Comparison of ENCODE assay signal across 2 cellular contexts in the genomic region with DNA sequence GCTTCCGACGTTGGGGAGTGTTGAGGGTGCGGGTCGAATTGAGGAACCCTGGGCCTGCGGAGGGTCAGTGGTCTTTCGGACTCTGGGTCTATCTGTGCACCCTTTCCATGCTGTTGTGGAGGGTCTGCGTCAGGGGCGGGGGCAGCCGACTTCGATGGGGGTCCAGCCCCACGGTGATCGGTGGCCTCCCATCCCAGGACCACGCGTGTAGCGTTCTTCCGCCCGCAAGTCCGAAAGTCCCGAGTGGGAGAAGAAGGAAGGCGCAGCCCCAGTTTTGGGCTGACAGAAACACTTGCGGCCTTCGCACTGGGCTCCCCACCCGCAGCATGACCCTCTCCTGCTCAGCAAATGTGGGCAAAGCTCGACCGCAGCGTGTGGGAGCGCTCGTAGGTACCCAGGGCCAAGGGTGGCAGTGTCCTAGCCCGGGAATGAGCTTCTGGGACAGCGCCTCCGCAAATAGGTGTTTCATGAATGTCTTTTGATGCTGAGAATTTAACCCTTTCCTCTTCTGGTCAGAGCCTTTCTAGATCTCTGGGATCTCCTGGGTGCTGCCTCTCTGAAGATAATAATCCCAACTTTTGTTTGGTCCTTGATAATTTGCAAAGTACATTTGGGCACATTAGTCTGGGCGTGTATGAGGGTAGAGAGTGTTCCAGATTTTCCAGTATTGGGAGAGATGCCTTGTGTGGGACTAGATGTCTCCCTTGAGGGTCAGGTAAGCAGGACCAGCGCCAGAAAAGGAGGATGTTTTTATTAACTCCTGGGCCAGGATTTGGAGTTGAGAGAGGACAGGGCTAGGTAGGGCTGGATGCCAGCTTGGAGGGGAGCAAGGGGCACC.
TF ChIP-seq lines count a peak whose summit lies in the region.

No MANE protein-coding gene starts in this region.

TF ChIP-seq in GM23338, 12 proteins besides CTCF, POLR2A, EP300 and RAD21:
- TF ChIP-seq, protein P1, sequence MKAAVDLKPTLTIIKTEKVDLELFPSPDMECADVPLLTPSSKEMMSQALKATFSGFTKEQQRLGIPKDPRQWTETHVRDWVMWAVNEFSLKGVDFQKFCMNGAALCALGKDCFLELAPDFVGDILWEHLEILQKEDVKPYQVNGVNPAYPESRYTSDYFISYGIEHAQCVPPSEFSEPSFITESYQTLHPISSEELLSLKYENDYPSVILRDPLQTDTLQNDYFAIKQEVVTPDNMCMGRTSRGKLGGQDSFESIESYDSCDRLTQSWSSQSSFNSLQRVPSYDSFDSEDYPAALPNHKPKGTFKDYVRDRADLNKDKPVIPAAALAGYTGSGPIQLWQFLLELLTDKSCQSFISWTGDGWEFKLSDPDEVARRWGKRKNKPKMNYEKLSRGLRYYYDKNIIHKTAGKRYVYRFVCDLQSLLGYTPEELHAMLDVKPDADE (IDR thresholded peaks at IDR 0.05) = no peak
- TF ChIP-seq EZH2phosphoT487 (IDR thresholded peaks at IDR 0.05; ENCODE audit: unreplicated experiment) (peak; percentile 61), EZH2 (IDR thresholded peaks at IDR 0.05; ENCODE audit: low read depth, unreplicated experiment) (peak; percentile 94)
TF ChIP-seq in GM23338: peak in this region for 2.

TF ChIP-seq in H1, 55 proteins besides CTCF, POLR2A, EP300 and RAD21:
- TF ChIP-seq ZNF274 (IDR thresholded peaks at IDR 0.05; ENCODE audit: borderline replicate concordance, extremely low read depth, low read length) (no peak), RFX5 (IDR thresholded peaks at IDR 0.05; ENCODE audit: borderline replicate concordance, low read depth, low read length) (no peak), SUZ12 (IDR thresholded peaks at IDR 0.05; ENCODE audit: low read length) (peak; percentile 87; the same call in 1 of the 2 replicates), SRF (IDR thresholded peaks at IDR 0.05; ENCODE audit: low read depth, low read length) (no peak), TCF12 (IDR thresholded peaks at IDR 0.05; ENCODE audit: low read depth, low read length) (no peak), RBBP5 (IDR thresholded peaks at IDR 0.05; ENCODE audit: borderline replicate concordance, low read depth, low read length) (no peak), BACH1 (IDR thresholded peaks at IDR 0.05; ENCODE audit: low read length) (no peak), RXRA (IDR thresholded peaks at IDR 0.05; ENCODE audit: insufficient read depth, low read depth, low read length) (no peak), E2F6 (IDR thresholded peaks at IDR 0.05) (no peak), CHD1 (IDR thresholded peaks at IDR 0.05; ENCODE audit: low read depth, low read length) (no peak), JUND (IDR thresholded peaks at IDR 0.05; ENCODE audit: low read length) (no peak), GTF2F1 (IDR thresholded peaks at IDR 0.05; ENCODE audit: borderline replicate concordance, low read depth, low read length) (no peak), EZH2 (IDR thresholded peaks at IDR 0.05; ENCODE audit: low read depth, low read length, severe bottlenecking) (peak; percentile 80), SP1 (IDR thresholded peaks at IDR 0.05; ENCODE audit: low read depth, low read length) (no peak), RNF2 (IDR thresholded peaks at IDR 0.05; ENCODE audit: borderline replicate concordance, low read depth, low read length, missing control alignments, poor library complexity, severe bottlenecking) (peak; percentile 34), POLR2AphosphoS5 (IDR thresholded peaks at IDR 0.05; ENCODE audit: low read depth, low read length) (no peak), HDAC2 (IDR thresholded peaks at IDR 0.05; ENCODE audit: borderline replicate concordance in 1 of 2, low read depth in 2 of 2, low read length in 2 of 2) (no peak), MAFK (IDR thresholded peaks at IDR 0.05; ENCODE audit: low read depth, low read length) (no peak)
- TF ChIP-seq, protein P2, sequence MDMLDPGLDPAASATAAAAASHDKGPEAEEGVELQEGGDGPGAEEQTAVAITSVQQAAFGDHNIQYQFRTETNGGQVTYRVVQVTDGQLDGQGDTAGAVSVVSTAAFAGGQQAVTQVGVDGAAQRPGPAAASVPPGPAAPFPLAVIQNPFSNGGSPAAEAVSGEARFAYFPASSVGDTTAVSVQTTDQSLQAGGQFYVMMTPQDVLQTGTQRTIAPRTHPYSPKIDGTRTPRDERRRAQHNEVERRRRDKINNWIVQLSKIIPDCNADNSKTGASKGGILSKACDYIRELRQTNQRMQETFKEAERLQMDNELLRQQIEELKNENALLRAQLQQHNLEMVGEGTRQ (IDR thresholded peaks at IDR 0.05; ENCODE audit: low read length) = no peak
TF ChIP-seq in H1: peak in this region for 3.
